In the genomic region with DNA sequence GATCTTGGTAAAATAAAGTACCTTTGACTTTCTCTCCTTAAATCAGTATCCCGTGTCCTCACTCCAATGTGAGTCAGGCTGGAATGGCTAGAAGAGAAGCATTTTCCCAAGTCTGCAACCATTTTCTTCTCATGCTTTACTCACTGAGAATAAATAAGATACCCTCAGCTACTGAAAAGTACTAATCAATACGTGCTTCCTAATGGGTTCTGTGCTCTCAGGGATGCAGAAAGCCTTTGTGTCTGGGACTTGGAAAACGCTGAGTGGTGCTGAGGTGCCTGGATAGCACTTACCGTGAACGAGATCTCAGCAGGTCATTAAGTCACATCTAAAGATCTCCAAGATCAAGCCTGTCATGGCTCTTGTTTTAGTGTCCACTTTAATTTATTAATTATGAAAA, we compare ENCODE assay signal across 27 cellular contexts.
"Had no signal": no experiment of that assay in that cellular context is flagged by ENCODE, and none has a peak within 500 bp of the region (broad histone marks: within the 10 kb centered on the region; RNA-seq: fewer than 3 reads in every experiment).

No MANE protein-coding gene starts in this region.

- ATAC-seq: naive thymus-derived CD4-positive, alpha-beta T cell; natural killer cell; pancreas; right cardiac atrium; right lobe of liver; stimulated activated memory B cell treated with anti-CD40 and anti-IgM and Interleukin-4, amounts not matched to agents 10 μg/mL and 1 μg/mL and 100 μg/mL, for 72 hours; stimulated activated naive CD8-positive, alpha-beta T cell treated with anti-CD3 and anti-CD28 coated beads, Interleukin-15, amount 100 ng/mL, for 72 hours; stimulated activated naive CD8-positive, alpha-beta T cell treated with anti-CD3 and anti-CD28 coated beads, Interleukin-15, Interleukin-2, amounts not matched to agents 100 U/mL and 50 U/mL, for 24 hours; upper lobe of right lung had no signal

- H3K27me3 ChIP-seq: neutrophil, right lobe of liver, suprapubic skin, testis, tibial artery, transverse colon, upper lobe of right lung, uterus had no signal

- H3K27ac ChIP-seq: neutrophil, pancreas, prostate gland, right lobe of liver, skin epidermis, spleen, suprapubic skin, testis, tibial artery, transverse colon, upper lobe of right lung, uterus had no signal

- DNase-seq: naive thymus-derived CD4-positive, alpha-beta T cell; natural killer cell; nucleus accumbens; pancreas; right cardiac atrium; right lobe of liver; spleen; stimulated activated CD4-positive, alpha-beta T cell treated with anti-CD3 and anti-CD28 coated beads, Interleukin-12 subunit alpha, Interleukin-12 subunit beta, amount 100 ng/mL, for 4 hours; stimulated activated CD4-positive, alpha-beta T cell treated with anti-CD3 and anti-CD28 coated beads, Interleukin-1b, Interleukin-23, amount 100 ng/mL, for 48 hours; stimulated activated CD4-positive, alpha-beta T cell treated with anti-CD3 and anti-CD28 coated beads, Interleukin-4, amount 100 ng/mL, for 1 hour; stimulated activated CD4-positive, alpha-beta T cell treated with anti-CD3 and anti-CD28 coated beads, Interleukin-4, amount 100 ng/mL, for 4 hours; stimulated activated CD8-positive, alpha-beta memory T cell treated with anti-CD3 and anti-CD28 coated beads, Interleukin-4, amount 100 ng/mL, for 48 hours; stimulated activated naive CD4-positive, alpha-beta T cell; stimulated activated naive CD8-positive, alpha-beta T cell treated with anti-CD3 and anti-CD28 coated beads, Interleukin-15, amount 100 ng/mL, for 72 hours; stimulated activated naive CD8-positive, alpha-beta T cell treated with anti-CD3 and anti-CD28 coated beads, Interleukin-15, Interleukin-2, amounts not matched to agents 100 U/mL and 50 U/mL, for 24 hours; substantia nigra; testis; tibial artery; transverse colon; upper lobe of right lung; uterus had no signal

- H3K4me2 ChIP-seq: smooth muscle cell had no signal

- H3K36me3 ChIP-seq: neutrophil, pancreas, prostate gland, right lobe of liver, spleen, suprapubic skin, tibial artery, transverse colon, upper lobe of right lung, uterus had no signal

- H3K4me3 ChIP-seq: pancreas, prostate gland, right lobe of liver, skin epidermis, smooth muscle cell, spleen, suprapubic skin, testis, tibial artery, transverse colon, upper lobe of right lung, uterus had no signal

- H3K4me1 ChIP-seq: pancreas, prostate gland, right lobe of liver, spleen, suprapubic skin, testis, tibial artery, transverse colon, upper lobe of right lung, uterus had no signal

- H3K9me3 ChIP-seq: neutrophil, pancreas, prostate gland, right lobe of liver, suprapubic skin, testis, tibial artery, transverse colon, upper lobe of right lung, uterus had no signal
